10 cellular contexts compared by ENCODE assay signal in genomic region chr17:82126479-82127314, GRCh38. TPM values are rescaled to one million over a fixed set of nuclear protein-coding genes. Genes with fewer than 3 reads are reported as not detected.
DNase-seq lines count a peak whose midpoint lies in the region; ATAC-seq and TF ChIP-seq lines count a peak whose summit lies in the region.
"Had no signal": no experiment of that assay in that cellular context is flagged by ENCODE, and none has a peak within 500 bp of the region (broad histone marks: within the 10 kb centered on the region; RNA-seq: fewer than 3 reads in every experiment).

No MANE protein-coding gene starts in this region.

- peaks cover 36% of the 10 kb centered on the region for H3K4me1 ChIP-seq in CD4-positive, CD25-positive, alpha-beta regulatory T cell (ENCODE audit: control insufficient read depth, insufficient read depth, low read length, poor library complexity, severe bottlenecking)
- no peaks in the 10 kb centered on the region for H3K4me1 ChIP-seq in mesenchymal stem cell (ENCODE audit: control insufficient read depth, insufficient read depth, low read depth, low read length)
- H3K4me1 ChIP-seq: colonic mucosa had no signal

- no peak overlapping the region for H2BK15ac ChIP-seq in mesenchymal stem cell (ENCODE audit: low read depth, poor library complexity, severe bottlenecking)

- H2AK5ac ChIP-seq in mesenchymal stem cell (ENCODE audit: low read length, severe bottlenecking) = no peak overlapping the region

- DNase-seq in CD4-positive, CD25-positive, alpha-beta regulatory T cell = peak; percentile 83 to 97 (median 97)
- peak; percentile 85 for DNase-seq in activated CD4-positive, alpha-beta T cell treated with anti-CD3 and anti-CD28 coated beads, Interleukin-2, amount 50 U/mL, for 1 hour
- peak; percentile 95 for DNase-seq in activated naive CD4-positive, alpha-beta T cell treated with anti-CD3 and anti-CD28 coated beads, Interleukin-2, amount 10 ng/mL, durations not matched to agents 7 days and 5 days
- peak; percentile 61 for DNase-seq in stimulated activated CD4-positive, alpha-beta T cell treated with anti-CD3 and anti-CD28 coated beads, Interleukin-2, amount 100 ng/mL, for 4 hours (ENCODE audit: low read depth)
- no peak for DNase-seq in substantia nigra (lab: John Stamatoyannopoulos, UW)
- no peak for DNase-seq in mesenchymal stem cell
- DNase-seq: colonic mucosa, head of caudate nucleus had no signal

- no peaks in the 10 kb centered on the region for H3K36me3 ChIP-seq in CD4-positive, CD25-positive, alpha-beta regulatory T cell (ENCODE audit: control insufficient read depth, insufficient read depth, low read length)
- H3K36me3 ChIP-seq in mesenchymal stem cell (ENCODE audit: control insufficient read depth in 1 of 2, insufficient read depth in 2 of 2, low read depth in 1 of 2, low read length in 2 of 2) = peaks cover 18 to 42% of the 10 kb centered on the region in 2 experiments
- H3K36me3 ChIP-seq: colonic mucosa had no signal

- H3K9ac ChIP-seq in mesenchymal stem cell (ENCODE audit: low read length) = no peak overlapping the region

- H4K8ac ChIP-seq in mesenchymal stem cell (ENCODE audit: low read length) = no peak overlapping the region

- 84% methylated on average over 36 of the region's 36 CpGs for WGBS in mesenchymal stem cell

- H3K79me1 ChIP-seq in mesenchymal stem cell (replicated peaks; ENCODE audit: low read length, poor library complexity, severe bottlenecking) = no peaks in the 10 kb centered on the region

- no peaks in the 10 kb centered on the region for H3K27me3 Mint-ChIP-seq in CD4-positive, CD25-positive, alpha-beta regulatory T cell
- no peaks in the 10 kb centered on the region for H3K27me3 Mint-ChIP-seq in activated naive CD4-positive, alpha-beta T cell treated with anti-CD3 and anti-CD28 coated beads, Interleukin-2, amount 10 ng/mL, durations not matched to agents 7 days and 5 days

- peaks cover 0 to 66% (median 23%) of the 10 kb centered on the region in 4 donors for H3K4me1 Mint-ChIP-seq in CD4-positive, CD25-positive, alpha-beta regulatory T cell
- peaks cover 71% of the 10 kb centered on the region for H3K4me1 Mint-ChIP-seq in activated naive CD4-positive, alpha-beta T cell treated with anti-CD3 and anti-CD28 coated beads, Interleukin-2, amount 10 ng/mL, durations not matched to agents 7 days and 5 days

- H3K9me3 Mint-ChIP-seq in CD4-positive, CD25-positive, alpha-beta regulatory T cell = peaks cover 0 to 2% (median 0%) of the 10 kb centered on the region in 7 donors
- H3K9me3 Mint-ChIP-seq in activated naive CD4-positive, alpha-beta T cell treated with anti-CD3 and anti-CD28 coated beads, Interleukin-2, amount 10 ng/mL, durations not matched to agents 7 days and 5 days = no peaks in the 10 kb centered on the region

- H3K27me3 ChIP-seq in CD4-positive, CD25-positive, alpha-beta regulatory T cell (ENCODE audit: control insufficient read depth, insufficient read depth, low read length) = no peaks in the 10 kb centered on the region
- H3K27me3 ChIP-seq in mesenchymal stem cell (ENCODE audit: control insufficient read depth in 1 of 2, insufficient read depth in 1 of 2, low read length in 2 of 2) = no peaks in the 10 kb centered on the region
- H3K27me3 ChIP-seq: colonic mucosa had no signal

- no peak overlapping the region for H2BK5ac ChIP-seq in mesenchymal stem cell (ENCODE audit: low read depth, low read length, poor library complexity, severe bottlenecking)

- no peak overlapping the region for H2BK120ac ChIP-seq in mesenchymal stem cell (ENCODE audit: low read depth, low read length)

- H3K4me3 ChIP-seq in CD4-positive, CD25-positive, alpha-beta regulatory T cell (ENCODE audit: low read depth, low read length) = peak overlapping the region; percentile 59
- no peak overlapping the region for H3K4me3 ChIP-seq in mesenchymal stem cell (ENCODE audit: insufficient read depth in 1 of 2, low read depth in 1 of 2, low read length in 2 of 2)
- H3K4me3 ChIP-seq: colonic mucosa had no signal

- no peaks in the 10 kb centered on the region for H3K9me3 ChIP-seq in CD4-positive, CD25-positive, alpha-beta regulatory T cell (ENCODE audit: control insufficient read depth in 2 of 2, low read length in 2 of 2)
- no peaks in the 10 kb centered on the region for H3K9me3 ChIP-seq in mesenchymal stem cell (ENCODE audit: control insufficient read depth, low read length)
- H3K9me3 ChIP-seq: colonic mucosa had no signal

- peak overlapping the region; percentile 94 for H3K27ac ChIP-seq in CD4-positive, CD25-positive, alpha-beta regulatory T cell (ENCODE audit: insufficient read depth, low read length, poor library complexity, severe bottlenecking)
- H3K27ac ChIP-seq in substantia nigra (ENCODE audit: low read depth, low read length, poor library complexity, severe bottlenecking) (no peak overlapping the region), mesenchymal stem cell (ENCODE audit: low read length, poor library complexity, severe bottlenecking) (no peak overlapping the region)
- H3K27ac ChIP-seq: colonic mucosa had no signal

- no peak overlapping the region for H3K23ac ChIP-seq in mesenchymal stem cell (ENCODE audit: low read length in 2 of 2)

- H2AFZ ChIP-seq in mesenchymal stem cell (ENCODE audit: low read depth, low read length) = no peak overlapping the region

- TF ChIP-seq POLR2A in GM18505 (IDR thresholded peaks at IDR 0.05; ENCODE audit: borderline replicate concordance, extremely low read depth, insufficient read depth, insufficient read length) = no peak

- peak overlapping the region; percentile 96 to 99 (median 99) for H3K27ac Mint-ChIP-seq in CD4-positive, CD25-positive, alpha-beta regulatory T cell
- H3K27ac Mint-ChIP-seq in activated naive CD4-positive, alpha-beta T cell treated with anti-CD3 and anti-CD28 coated beads, Interleukin-2, amount 10 ng/mL, durations not matched to agents 7 days and 5 days = peak overlapping the region; percentile 100

- H3K18ac ChIP-seq in mesenchymal stem cell (ENCODE audit: low read depth in 1 of 2, low read length in 2 of 2) = no peak overlapping the region

- CTCF ChIA-PET in activated naive CD4-positive, alpha-beta T cell treated with anti-CD3 and anti-CD28 coated beads, Interleukin-2, amount 10 ng/mL, durations not matched to agents 7 days and 5 days (lab: Charles Lee) = interaction anchor here (0.6 to 2.0 kb wide), 6 partner anchors 18 to 191 kb away, joined by 3 to 6 read pairs (median 4); partner anchors contain the start of genes CD7 and DCXR

- H3K14ac ChIP-seq in mesenchymal stem cell (ENCODE audit: low read length in 2 of 2) = no peak overlapping the region

- H3K36me3 Mint-ChIP-seq in CD4-positive, CD25-positive, alpha-beta regulatory T cell = peaks cover 15% of the 10 kb centered on the region
- H3K36me3 Mint-ChIP-seq in activated naive CD4-positive, alpha-beta T cell treated with anti-CD3 and anti-CD28 coated beads, Interleukin-2, amount 10 ng/mL, durations not matched to agents 7 days and 5 days = peaks cover 15% of the 10 kb centered on the region

- H3K4me2 ChIP-seq in mesenchymal stem cell (ENCODE audit: low read length, poor library complexity, severe bottlenecking) = no peak overlapping the region

- H4K91ac ChIP-seq in mesenchymal stem cell (ENCODE audit: low read length) = no peak overlapping the region

- no peak overlapping the region for H2BK12ac ChIP-seq in mesenchymal stem cell (ENCODE audit: low read length in 2 of 2)

- H3K4ac ChIP-seq in mesenchymal stem cell (ENCODE audit: low read depth in 1 of 2, low read length in 2 of 2) = no peak overlapping the region

- peak overlapping the region; percentile 59 to 83 (median 80) for H3K4me3 Mint-ChIP-seq in CD4-positive, CD25-positive, alpha-beta regulatory T cell
- H3K4me3 Mint-ChIP-seq in activated naive CD4-positive, alpha-beta T cell treated with anti-CD3 and anti-CD28 coated beads, Interleukin-2, amount 10 ng/mL, durations not matched to agents 7 days and 5 days = peak overlapping the region; percentile 63

- ATAC-seq in CD4-positive, CD25-positive, alpha-beta regulatory T cell (ENCODE audit: low read depth in 2 of 2) = peak; percentile 95 to 97
- ATAC-seq in HG02763 (IDR thresholded peaks at IDR 0.05; ENCODE audit: unreplicated experiment) = no peak
- ATAC-seq in GM18505 (IDR thresholded peaks at IDR 0.05; ENCODE audit: unreplicated experiment) = no peak

RNA-seq across cellular contexts. Expression of gene FASN, which starts 28.7 kb away (rescaled TPM):
- 153 TPM for total RNA-seq in CD4-positive, CD25-positive, alpha-beta regulatory T cell
- under 1 TPM; 0.23 to 0.93 (median 0.59) TPM for polyA plus RNA-seq in CD4-positive, CD25-positive, alpha-beta regulatory T cell
- polyA plus RNA-seq in mesenchymal stem cell (2013, experiment 1 of 2) = 121 TPM
- 108 TPM for polyA plus RNA-seq in mesenchymal stem cell (2013, experiment 2 of 2)

Comparison
In these comparisons a context has a peak if more than half of its experiments do, and no peak if none do; other contexts are left out.
1. ATAC-seq: peak in CD4-positive, CD25-positive, alpha-beta regulatory T cell (2 of 2); none in HG02763 (single experiment) and GM18505 (single experiment).
2. DNase-seq: peak in CD4-positive, CD25-positive, alpha-beta regulatory T cell (3 of 3), activated CD4-positive, alpha-beta T cell treated with anti-CD3 and anti-CD28 coated beads, Interleukin-2, amount 50 U/mL, for 1 hour (single experiment), activated naive CD4-positive, alpha-beta T cell treated with anti-CD3 and anti-CD28 coated beads, Interleukin-2, amount 10 ng/mL, durations not matched to agents 7 days and 5 days (single experiment) and stimulated activated CD4-positive, alpha-beta T cell treated with anti-CD3 and anti-CD28 coated beads, Interleukin-2, amount 100 ng/mL, for 4 hours (single experiment); none in substantia nigra (0 of 49) and mesenchymal stem cell (single experiment).